Comparison of ENCODE assay signal across 19 cellular contexts in genomic region chr11:1267441-1268100, GRCh38. TPM values are rescaled to one million over a fixed set of nuclear protein-coding genes. Genes with fewer than 3 reads are reported as not detected.
"Had no signal": no experiment of that assay in that cellular context is flagged by ENCODE, and none has a peak within 500 bp of the region (broad histone marks: within the 10 kb centered on the region; RNA-seq: fewer than 3 reads in every experiment).

No MANE protein-coding gene starts in this region.

- H3K9me3 ChIP-seq: lower lobe of right lung, psoas muscle, sigmoid colon, tibial artery had no signal

- H3K27ac Mint-ChIP-seq: activated B cell treated with CpG ODN at 0.5 μM for 24 hours; activated CD8-positive, alpha-beta T cell treated with anti-CD3 and anti-CD28 coated beads for 36 hours; activated naive CD8-positive, alpha-beta T cell treated with anti-CD3 and anti-CD28 coated beads for 36 hours; dendritic cell treated with granulocyte-macrophage colony-stimulating factor and Interleukin-4, amounts not matched to agents 40 ng/mL and 50 ng/mL, for 4 days; stimulated activated memory B cell treated with anti-CD40 and anti-IgM and Interleukin-4, amounts not matched to agents 10 μg/mL and 1 μg/mL and 100 μg/mL, for 72 hours had no signal

- H3K4me3 Mint-ChIP-seq: activated B cell treated with CpG ODN at 0.5 μM for 24 hours; activated CD8-positive, alpha-beta T cell treated with anti-CD3 and anti-CD28 coated beads for 36 hours; activated naive CD8-positive, alpha-beta T cell treated with anti-CD3 and anti-CD28 coated beads for 36 hours; dendritic cell treated with granulocyte-macrophage colony-stimulating factor and Interleukin-4, amounts not matched to agents 40 ng/mL and 50 ng/mL, for 4 days; neural crest cell; stimulated activated memory B cell treated with anti-CD40 and anti-IgM and Interleukin-4, amounts not matched to agents 10 μg/mL and 1 μg/mL and 100 μg/mL, for 72 hours had no signal

- ATAC-seq: activated CD8-positive, alpha-beta T cell treated with anti-CD3 and anti-CD28 coated beads for 36 hours; lower lobe of right lung; stimulated activated memory B cell treated with anti-CD40 and anti-IgM and Interleukin-4, amounts not matched to agents 10 μg/mL and 1 μg/mL and 100 μg/mL, for 72 hours had no signal

- H3K27ac ChIP-seq: lower lobe of right lung, psoas muscle, sigmoid colon, tibial artery had no signal

- H3K4me3 ChIP-seq: lower lobe of right lung, psoas muscle, sigmoid colon, tibial artery had no signal

- DNase-seq: activated B cell treated with CpG ODN at 0.5 μM for 24 hours; activated CD4-positive, alpha-beta T cell treated with anti-CD3 and anti-CD28 coated beads for 48 hours; activated CD8-positive, alpha-beta T cell treated with anti-CD3 and anti-CD28 coated beads for 36 hours; activated naive CD8-positive, alpha-beta T cell treated with anti-CD3 and anti-CD28 coated beads for 36 hours; activated T-cell treated with anti-CD3 and anti-CD28 coated beads, Interleukin-2, amount 50 U/mL, for 48 hours; effector memory CD4-positive, alpha-beta T cell; foreskin melanocyte; kidney glomerular epithelial cell; lower lobe of right lung; sigmoid colon; stimulated activated CD4-positive, alpha-beta T cell treated with anti-CD3 and anti-CD28 coated beads, Interleukin-12 subunit alpha, Interleukin-12 subunit beta, amount 100 ng/mL, for 4 hours; stimulated activated CD4-positive, alpha-beta T cell treated with anti-CD3 and anti-CD28 coated beads, Interleukin-2, amount 100 ng/mL, for 24 hours; tibial artery had no signal

- H3K27me3 ChIP-seq: sigmoid colon, tibial artery had no signal

- H3K27me3 Mint-ChIP-seq: activated B cell treated with CpG ODN at 0.5 μM for 24 hours; activated CD8-positive, alpha-beta T cell treated with anti-CD3 and anti-CD28 coated beads for 36 hours; activated naive CD8-positive, alpha-beta T cell treated with anti-CD3 and anti-CD28 coated beads for 36 hours; dendritic cell treated with granulocyte-macrophage colony-stimulating factor and Interleukin-4, amounts not matched to agents 40 ng/mL and 50 ng/mL, for 4 days; stimulated activated memory B cell treated with anti-CD40 and anti-IgM and Interleukin-4, amounts not matched to agents 10 μg/mL and 1 μg/mL and 100 μg/mL, for 72 hours had no signal

RNA-seq across cellular contexts. Expression of gene MUC5B, which starts 44.7 kb away (rescaled TPM):
- total RNA-seq: activated B cell treated with CpG ODN at 0.5 μM for 24 hours; activated CD8-positive, alpha-beta T cell treated with anti-CD3 and anti-CD28 coated beads for 36 hours; activated naive CD8-positive, alpha-beta T cell treated with anti-CD3 and anti-CD28 coated beads for 36 hours; fibroblast of lung; osteoblast had no signal
- polyA plus RNA-seq: fibroblast of lung had no signal
